Comparison of ENCODE assay signal across 26 cellular contexts in genomic region chr3:183006396-183007002, GRCh38.
"Had no signal": no experiment of that assay in that cellular context is flagged by ENCODE, and none has a peak within 500 bp of the region (broad histone marks: within the 10 kb centered on the region; RNA-seq: fewer than 3 reads in every experiment).

No MANE protein-coding gene starts in this region.

- DNase-seq: activated CD4-positive, alpha-beta T cell treated with anti-CD3 and anti-CD28 coated beads for 4 hours; activated CD4-positive, alpha-beta T cell treated with anti-CD3 and anti-CD28 coated beads, Interleukin-2, amount 50 U/mL, for 4 hours; activated effector memory CD4-positive, alpha-beta T cell treated with anti-CD3 and anti-CD28 coated beads, Interleukin-2, amount 50 U/mL, for 16 hours; activated naive CD4-positive, alpha-beta T cell treated with anti-CD3 and anti-CD28 coated beads for 36 hours; activated naive CD8-positive, alpha-beta T cell treated with anti-CD3 and anti-CD28 coated beads, Interleukin-2, amount 10 ng/mL, durations not matched to agents 7 days and 5 days; amniotic stem cell; caudate nucleus; gastrocnemius medialis; glutamatergic neuron; left ventricle myocardium inferior; mucosa of descending colon; ovary; right lobe of liver; stimulated activated CD4-positive, alpha-beta T cell treated with anti-CD3 and anti-CD28 coated beads, Interleukin-4, amount 100 ng/mL, for 24 hours; T-cell; trophoblast cell had no signal

- H3K4me1 ChIP-seq: gastrocnemius medialis, left ventricle myocardium inferior, right lobe of liver had no signal

- H3K36me3 Mint-ChIP-seq: activated naive CD8-positive, alpha-beta T cell treated with anti-CD3 and anti-CD28 coated beads, Interleukin-2, amount 10 ng/mL, durations not matched to agents 7 days and 5 days; stimulated activated effector memory CD8-positive, alpha-beta T cell treated with anti-CD3 and anti-CD28 coated beads, Interleukin-12 subunit alpha, Interleukin-12 subunit beta, amount 100 ng/mL, for 72 hours had no signal

- H3K9me3 Mint-ChIP-seq: activated naive CD4-positive, alpha-beta T cell treated with anti-CD3 and anti-CD28 coated beads for 36 hours; activated naive CD8-positive, alpha-beta T cell treated with anti-CD3 and anti-CD28 coated beads, Interleukin-2, amount 10 ng/mL, durations not matched to agents 7 days and 5 days; activated T-helper 1 cell treated with anti-CD3 and anti-CD28 coated beads, Interleukin-12 subunit alpha, Interleukin-12 subunit beta, Interleukin-2, Interleukin-4 antibody, amounts not matched to agents 30 ng/mL and 10 ng/mL and 1 ng/mL, durations not matched to agents 14 hours and 24 hours and 36 hours; nephron; stimulated activated effector memory CD8-positive, alpha-beta T cell treated with anti-CD3 and anti-CD28 coated beads, Interleukin-12 subunit alpha, Interleukin-12 subunit beta, amount 100 ng/mL, for 72 hours; stimulated activated naive CD8-positive, alpha-beta T cell treated with anti-CD3 and anti-CD28 coated beads, Interleukin-15, Interleukin-2, amounts not matched to agents 100 ng/mL and 50 ng/mL, for 24 hours; T-cell had no signal

- H3K4me1 Mint-ChIP-seq: activated naive CD8-positive, alpha-beta T cell treated with anti-CD3 and anti-CD28 coated beads, Interleukin-2, amount 10 ng/mL, durations not matched to agents 7 days and 5 days; nephron; stimulated activated effector memory CD8-positive, alpha-beta T cell treated with anti-CD3 and anti-CD28 coated beads, Interleukin-12 subunit alpha, Interleukin-12 subunit beta, amount 100 ng/mL, for 72 hours had no signal

- H3K4me3 Mint-ChIP-seq: activated naive CD4-positive, alpha-beta T cell treated with anti-CD3 and anti-CD28 coated beads for 36 hours; activated naive CD8-positive, alpha-beta T cell treated with anti-CD3 and anti-CD28 coated beads, Interleukin-2, amount 10 ng/mL, durations not matched to agents 7 days and 5 days; activated T-helper 1 cell treated with anti-CD3 and anti-CD28 coated beads, Interleukin-12 subunit alpha, Interleukin-12 subunit beta, Interleukin-2, Interleukin-4 antibody, amounts not matched to agents 30 ng/mL and 10 ng/mL and 1 ng/mL, durations not matched to agents 14 hours and 24 hours and 36 hours; nephron; stimulated activated effector memory CD8-positive, alpha-beta T cell treated with anti-CD3 and anti-CD28 coated beads, Interleukin-12 subunit alpha, Interleukin-12 subunit beta, amount 100 ng/mL, for 72 hours; stimulated activated naive CD8-positive, alpha-beta T cell treated with anti-CD3 and anti-CD28 coated beads, Interleukin-15, Interleukin-2, amounts not matched to agents 100 ng/mL and 50 ng/mL, for 24 hours; T-cell had no signal

- H3K27me3 Mint-ChIP-seq: activated naive CD8-positive, alpha-beta T cell treated with anti-CD3 and anti-CD28 coated beads, Interleukin-2, amount 10 ng/mL, durations not matched to agents 7 days and 5 days; progenitor cell of endocrine pancreas; stimulated activated naive CD8-positive, alpha-beta T cell treated with anti-CD3 and anti-CD28 coated beads, Interleukin-15, Interleukin-2, amounts not matched to agents 100 ng/mL and 50 ng/mL, for 24 hours; T-cell had no signal

- H3K27me3 ChIP-seq: esophagus muscularis mucosa, gastrocnemius medialis, neutrophil, ovary, right lobe of liver had no signal

- ATAC-seq: gastrocnemius medialis; mucosa of descending colon; right lobe of liver; stimulated activated effector memory CD8-positive, alpha-beta T cell treated with anti-CD3 and anti-CD28 coated beads, Interleukin-12 subunit alpha, Interleukin-12 subunit beta, amount 100 ng/mL, for 72 hours; T-cell had no signal

- H3K4me3 ChIP-seq: esophagus muscularis mucosa, gastrocnemius medialis, left ventricle myocardium inferior, lung, mucosa of descending colon, ovary, right lobe of liver, skin epidermis, thoracic aorta had no signal

- H3K27ac ChIP-seq: esophagus muscularis mucosa, gastrocnemius medialis, left ventricle myocardium inferior, neutrophil, ovary, right lobe of liver, skin epidermis, thoracic aorta had no signal

- H3K36me3 ChIP-seq: esophagus muscularis mucosa, neutrophil, ovary, right lobe of liver, thoracic aorta had no signal

- H3K27ac Mint-ChIP-seq: activated naive CD4-positive, alpha-beta T cell treated with anti-CD3 and anti-CD28 coated beads for 36 hours; activated naive CD8-positive, alpha-beta T cell treated with anti-CD3 and anti-CD28 coated beads, Interleukin-2, amount 10 ng/mL, durations not matched to agents 7 days and 5 days; activated T-helper 1 cell treated with anti-CD3 and anti-CD28 coated beads, Interleukin-12 subunit alpha, Interleukin-12 subunit beta, Interleukin-2, Interleukin-4 antibody, amounts not matched to agents 30 ng/mL and 10 ng/mL and 1 ng/mL, durations not matched to agents 14 hours and 24 hours and 36 hours; nephron; progenitor cell of endocrine pancreas; stimulated activated effector memory CD8-positive, alpha-beta T cell treated with anti-CD3 and anti-CD28 coated beads, Interleukin-12 subunit alpha, Interleukin-12 subunit beta, amount 100 ng/mL, for 72 hours; stimulated activated naive CD8-positive, alpha-beta T cell treated with anti-CD3 and anti-CD28 coated beads, Interleukin-15, Interleukin-2, amounts not matched to agents 100 ng/mL and 50 ng/mL, for 24 hours; T-cell had no signal
